Comparison of ENCODE assay signal across 8 cellular contexts in the genomic region with DNA sequence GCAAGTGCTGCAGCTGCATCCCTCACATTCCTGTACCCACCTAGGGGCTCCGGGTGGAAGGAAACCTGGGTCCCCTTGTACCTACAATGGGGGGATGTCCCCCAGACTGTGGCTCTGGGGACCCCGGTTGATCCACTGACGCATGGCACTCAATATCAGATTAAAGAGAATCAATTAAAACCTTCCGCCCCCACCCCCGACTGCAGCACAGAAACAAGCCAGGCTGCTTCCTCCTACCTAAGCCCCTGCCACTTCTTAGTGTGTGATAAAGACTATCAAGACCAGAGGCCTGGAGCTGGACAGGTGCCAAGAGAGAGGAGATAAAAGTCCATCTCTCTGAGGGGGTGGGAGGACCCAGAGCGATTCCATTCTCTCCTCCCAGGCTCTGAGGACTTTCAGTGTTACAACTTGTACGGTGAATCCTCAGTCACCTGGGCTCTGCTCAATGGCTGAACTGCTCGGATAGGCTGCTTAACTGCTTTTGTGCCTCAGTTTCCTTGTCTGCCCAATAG. TPM values are rescaled to one million over a fixed set of nuclear protein-coding genes. Genes with fewer than 3 reads are reported as not detected.
DNase-seq lines count a peak whose midpoint lies in the region; ATAC-seq and TF ChIP-seq lines count a peak whose summit lies in the region.

No MANE protein-coding gene starts in this region.

- POLR2A ChIA-PET in Panc1 (lab: Charles Lee) = interaction anchor here (0.6 to 2.1 kb wide), 4 partner anchors 20 to 63 kb away, joined by 3 to 25 read pairs (median 4); a partner anchor contains a TSS

- TF ChIP-seq CTCF in HFF-Myc (IDR thresholded peaks at IDR 0.05; ENCODE audit: low read depth, low read length, missing control alignments) = no peak
- TF ChIP-seq CTCF in Panc1 (IDR thresholded peaks at IDR 0.05) = no peak
- no peak for TF ChIP-seq CTCF in sigmoid colon (IDR thresholded peaks at IDR 0.05)

- ATAC-seq in Panc1 = no peak

- H3K4me1 ChIP-seq in Panc1 (ENCODE audit: control insufficient read depth, insufficient read depth, low read length) (peaks cover 99% of the 10 kb centered on the region), esophagus (ENCODE audit: control insufficient read depth in 2 of 2, insufficient read depth in 2 of 2, low read length in 1 of 2) (peaks cover 26 to 51% of the 10 kb centered on the region in 2 donors), sigmoid colon (peaks cover 0 to 97% (median 90%) of the 10 kb centered on the region in 4 donors)

- intact Hi-C loops in Panc1 (cut with micrococcal nuclease; ENCODE audit: unreplicated experiment) = loop anchor here (2.0 kb wide), 1 partner anchor 36 kb away; a partner anchor contains a TSS
- intact Hi-C loops in sigmoid colon (cut with DNase I) = loop anchor here (2.0 kb wide), 1 partner anchor 62 kb away; a partner anchor contains a TSS

- H3K9me3 ChIP-seq in Panc1 (ENCODE audit: control insufficient read depth, insufficient read depth, low read depth, low read length) = no peaks in the 10 kb centered on the region
- no peaks in the 10 kb centered on the region for H3K9me3 ChIP-seq in esophagus (ENCODE audit: control insufficient read depth in 2 of 2, insufficient read depth in 1 of 2, low read depth in 1 of 2, low read length in 1 of 2)
- H3K9me3 ChIP-seq in sigmoid colon = no peaks in the 10 kb centered on the region

- H3K27me3 ChIP-seq in Panc1 (ENCODE audit: control insufficient read depth, insufficient read depth, low read length) (no peaks in the 10 kb centered on the region), esophagus (ENCODE audit: control insufficient read depth in 1 of 2, insufficient read depth in 2 of 2, low read length in 2 of 2) (no peaks in the 10 kb centered on the region), sigmoid colon (no peaks in the 10 kb centered on the region)

- TF ChIP-seq POLR2A in sigmoid colon (IDR thresholded peaks at IDR 0.05) = no peak

- in situ Hi-C loops in Panc1 (cut with HindIII; ENCODE audit: low pct_unique_long_range_greater_than_20kb, low sequenced_read_pairs) = no loop called here

- CTCF ChIA-PET in Panc1 (lab: Charles Lee) = interaction anchor here (0.5 to 3.2 kb wide), 11 partner anchors 9 to 209 kb away, joined by 3 to 22 read pairs (median 5); a partner anchor contains a TSS

- TF ChIP-seq EP300 in sigmoid colon (IDR thresholded peaks at IDR 0.05) = no peak

- peak overlapping the region; percentile 4; the same call in 1 of the 2 replicates for H3K4me3 ChIP-seq in HFF-Myc (replicated peaks; ENCODE audit: low read depth, low read length)
- H3K4me3 ChIP-seq in Panc1 (ENCODE audit: low read depth in 2 of 2, low read length in 2 of 2) = peak overlapping the region in 1 of 2 experiments; percentile 17; a peak in 2 of 4 replicates
- H3K4me3 ChIP-seq in esophagus (ENCODE audit: low read depth in 1 of 2, low read length in 2 of 2) = no peak overlapping the region
- H3K4me3 ChIP-seq in sigmoid colon = peak overlapping the region in 2 of 4 donors; percentile 2 to 11

- DNase-seq in HFF-Myc (ENCODE audit: extremely low read depth, low read depth) = no peak
- no peak for DNase-seq in Panc1 (ENCODE audit: low read depth, low spot score)
- DNase-seq in sigmoid colon = peak; percentile 79
- no peak for DNase-seq in HuH-7.5 (ENCODE audit: low spot score)
- DNase-seq in superior temporal gyrus (ENCODE audit: extremely low spot score) = no peak
- no peak for DNase-seq in DMS79 treated with DMSO at 0.1 percent for 48 hours (lab: John Stamatoyannopoulos, UW)
- no peak for DNase-seq in H4 (ENCODE audit: low spot score)

- WGBS in esophagus, 2 donors = 35 to 39% methylated on average over 8 of the region's 8 CpGs
- 39 to 60% methylated on average over 8 of the region's 8 CpGs for WGBS in sigmoid colon, 2 donors

- peaks cover 9% of the 10 kb centered on the region for H3K36me3 ChIP-seq in Panc1 (ENCODE audit: control insufficient read depth, insufficient read depth, low read length)
- H3K36me3 ChIP-seq in esophagus (ENCODE audit: control insufficient read depth in 2 of 2, insufficient read depth in 2 of 2, low read length in 1 of 2) = no peaks in the 10 kb centered on the region
- H3K36me3 ChIP-seq in sigmoid colon = peaks cover 0 to 10% (median 0%) of the 10 kb centered on the region in 4 donors

- H3K27ac ChIP-seq in Panc1 (ENCODE audit: low read length) (peak overlapping the region; percentile 100), esophagus (ENCODE audit: low read depth in 2 of 2, low read length in 1 of 2) (peak overlapping the region; percentile 75 to 90), sigmoid colon (peak overlapping the region; percentile 89 to 95 (median 92))

- no TSS peak for BruUV-seq in Panc1 (replicated peaks; lab: Mats Ljungman, UMichigan)

RNA-seq across cellular contexts. Expression of a gene that starts 28.2 kb away (rescaled TPM):
- total RNA-seq in Panc1 (2021; ENCODE audit: unreplicated experiment) (2,628 TPM), sigmoid colon (1,000 to 10,000 TPM; 2,593 to 3,468 (median 2,960) TPM)
- polyA plus RNA-seq in Panc1 (2012; ENCODE audit: insufficient read length) = 4,062 TPM
- polyA plus RNA-seq in esophagus (1,000 to 10,000 TPM; 1,612 to 3,865 TPM), sigmoid colon (1,000 to 10,000 TPM; 3,521 to 5,499 (median 3,713) TPM)
- 6,442 and 6,835 TPM in 2 replicates for total RNA-seq in H4 (2014; rRNA removed; shearing (Covaris generic))

RNA-seq across cellular contexts. Expression of a gene that starts 34.6 kb away (rescaled TPM):
- total RNA-seq in Panc1 (2021; ENCODE audit: unreplicated experiment) = 175 TPM
- 125 TPM for polyA plus RNA-seq in Panc1 (2012; ENCODE audit: insufficient read length)
- 10 to 100 TPM; 22.9 to 28.1 TPM for polyA plus RNA-seq in esophagus
- total RNA-seq in sigmoid colon = 10 to 100 TPM; 30.3 to 70.3 (median 40.4) TPM
- 10 to 100 TPM in 2 of 3 donors, 1 to 10 TPM in 1; 9.2 to 43.3 (median 18.0) TPM for polyA plus RNA-seq in sigmoid colon
- 33.7 and 59.7 TPM in 2 replicates for total RNA-seq in H4 (2014; rRNA removed; shearing (Covaris generic))

RNA-seq across cellular contexts. Expression of a gene that starts 36.4 kb away (rescaled TPM):
- total RNA-seq in Panc1 (2021; ENCODE audit: unreplicated experiment) (484 TPM), sigmoid colon (100 to 1,000 TPM in 1 of 4 donors, 10 to 100 TPM in 3; 41.0 to 127 (median 42.7) TPM)
- 478 TPM for polyA plus RNA-seq in Panc1 (2012; ENCODE audit: insufficient read length)
- polyA plus RNA-seq in esophagus (10 to 100 TPM; 17.3 to 32.1 TPM), sigmoid colon (100 to 1,000 TPM in 2 of 3 donors, 10 to 100 TPM in 1; 79.3 to 111 (median 101) TPM)
- total RNA-seq in H4 (2014; rRNA removed; shearing (Covaris generic)) = 18.7 and 31.3 TPM in 2 replicates
